In genomic region chr5:96637191-96637590, GRCh38 we compare ENCODE assay signal across 14 cellular contexts. TPM values are rescaled to one million over a fixed set of nuclear protein-coding genes. Genes with fewer than 3 reads are reported as not detected.
DNase-seq lines count a peak whose midpoint lies in the region; ATAC-seq and TF ChIP-seq lines count a peak whose summit lies in the region.
"Had no signal": no experiment of that assay in that cellular context is flagged by ENCODE, and none has a peak within 500 bp of the region (broad histone marks: within the 10 kb centered on the region; RNA-seq: fewer than 3 reads in every experiment).

No MANE protein-coding gene starts in this region.

- H2BK120ac ChIP-seq in trophoblast cell (ENCODE audit: insufficient read depth, low read length, poor library complexity), result no peak overlapping the region

- no peak overlapping the region for H3K9ac ChIP-seq in trophoblast cell (ENCODE audit: low read length)
- H3K9ac ChIP-seq: BLaER1 treated with 17β-estradiol and CSF1 and Interleukin-3, amounts not matched to agents 10 nM and 100 nM had no signal

- peaks cover 5% of the 10 kb centered on the region for H3K9me3 ChIP-seq in PC-9 (ENCODE audit: insufficient read depth, low read depth)
- H3K9me3 ChIP-seq in trophoblast cell (ENCODE audit: insufficient read depth, low read depth, low read length), result no peaks in the 10 kb centered on the region
- H3K9me3 ChIP-seq: BLaER1 treated with 17β-estradiol and CSF1 and Interleukin-3, amounts not matched to agents 10 nM and 100 nM; HAP-1 had no signal

- intact Hi-C loops in PC-9 (cut with micrococcal nuclease; ENCODE audit: unreplicated experiment), result no loop called here

- TF ChIP-seq EP300 in Ishikawa (IDR thresholded peaks at IDR 0.05; ENCODE audit: borderline replicate concordance), result peak; percentile 42; the same call in 1 of the 2 replicates

- no peak overlapping the region for H2AFZ ChIP-seq in PC-9
- H2AFZ ChIP-seq in trophoblast cell (ENCODE audit: insufficient read depth, low read length, poor library complexity), result no peak overlapping the region

- H3K27ac Mint-ChIP-seq in activated CD8-positive, alpha-beta memory T cell treated with anti-CD3 and anti-CD28 coated beads, Interleukin-2, amount 10 ng/mL, durations not matched to agents 7 days and 5 days, result no peak overlapping the region
- H3K27ac Mint-ChIP-seq: CD4-positive, CD25-positive, alpha-beta regulatory T cell had no signal

- no CpG with 5 or more reads among the region's 1 CpG for WGBS in trophoblast cell (ENCODE audit: extremely low coverage, insufficient coverage, insufficient read length)

- H3K36me3 Mint-ChIP-seq in activated CD8-positive, alpha-beta memory T cell treated with anti-CD3 and anti-CD28 coated beads, Interleukin-2, amount 10 ng/mL, durations not matched to agents 7 days and 5 days, result no peaks in the 10 kb centered on the region
- H3K36me3 Mint-ChIP-seq: CD4-positive, CD25-positive, alpha-beta regulatory T cell had no signal

- no peak overlapping the region for H4K91ac ChIP-seq in trophoblast cell (ENCODE audit: low read depth, low read length)

- H2BK5ac ChIP-seq in trophoblast cell (ENCODE audit: low read depth, low read length, poor library complexity), result no peak overlapping the region

- H3K36me3 ChIP-seq in PC-9 (ENCODE audit: low read depth) (no peaks in the 10 kb centered on the region), trophoblast cell (ENCODE audit: control insufficient read depth in 1 of 2, insufficient read depth in 2 of 2, low read length in 2 of 2) (no peaks in the 10 kb centered on the region)
- H3K36me3 ChIP-seq: BLaER1 treated with 17β-estradiol and CSF1 and Interleukin-3, amounts not matched to agents 10 nM and 100 nM; HAP-1 had no signal

- ATAC-seq in activated CD8-positive, alpha-beta memory T cell treated with anti-CD3 and anti-CD28 coated beads, Interleukin-2, amount 10 ng/mL, durations not matched to agents 7 days and 5 days, result no peak

- no peak overlapping the region for H4K12ac ChIP-seq in trophoblast cell (ENCODE audit: low read depth, low read length)

- no peaks in the 10 kb centered on the region for H4K20me1 ChIP-seq in PC-9 (ENCODE audit: insufficient read depth)
- H4K20me1 ChIP-seq: BLaER1 treated with 17β-estradiol and CSF1 and Interleukin-3, amounts not matched to agents 10 nM and 100 nM had no signal

- H3K4me3 ChIP-seq in PC-9 (no peak overlapping the region), trophoblast cell (ENCODE audit: low read depth, low read length) (no peak overlapping the region)
- H3K4me3 ChIP-seq: BLaER1 treated with 17β-estradiol and CSF1 and Interleukin-3, amounts not matched to agents 10 nM and 100 nM; HAP-1 had no signal

- H2BK12ac ChIP-seq in trophoblast cell (ENCODE audit: low read length), result no peak overlapping the region

- no peak for TF ChIP-seq RAD21 in Ishikawa (IDR thresholded peaks at IDR 0.05; ENCODE audit: low read depth)

- no TSS peak for BruUV-seq in PC-9 (replicated peaks; lab: Mats Ljungman, UMichigan)

- H3K27ac ChIP-seq in PC-9, result peak overlapping the region; percentile 1; the same call in 1 of the 2 replicates
- H3K27ac ChIP-seq in trophoblast cell (ENCODE audit: low read depth, low read length), result peak overlapping the region; percentile 75
- H3K27ac ChIP-seq: BLaER1 treated with 17β-estradiol and CSF1 and Interleukin-3, amounts not matched to agents 10 nM and 100 nM had no signal

- peaks cover 21% of the 10 kb centered on the region for H3K79me1 ChIP-seq in trophoblast cell (ENCODE audit: low read length)

- H3K4me3 Mint-ChIP-seq in activated CD8-positive, alpha-beta memory T cell treated with anti-CD3 and anti-CD28 coated beads, Interleukin-2, amount 10 ng/mL, durations not matched to agents 7 days and 5 days, result no peak overlapping the region
- H3K4me3 Mint-ChIP-seq: CD4-positive, CD25-positive, alpha-beta regulatory T cell had no signal

- no peak overlapping the region for H4K8ac ChIP-seq in trophoblast cell (ENCODE audit: low read depth, low read length)

- H3K27me3 Mint-ChIP-seq in activated CD8-positive, alpha-beta memory T cell treated with anti-CD3 and anti-CD28 coated beads, Interleukin-2, amount 10 ng/mL, durations not matched to agents 7 days and 5 days, result peaks cover 33% of the 10 kb centered on the region

- POLR2A ChIA-PET in PC-9 (lab: Charles Lee; ENCODE audit: unreplicated experiment), result interaction anchor here (0.7 to 1.0 kb wide), 2 partner anchors 22 to 25 kb away, joined by 4 to 16 read pairs; partner anchors contain the start of gene CAST

- no peak overlapping the region for H3K18ac ChIP-seq in trophoblast cell (ENCODE audit: low read length)

- peaks cover 10% of the 10 kb centered on the region for H3F3A ChIP-seq in PC-9 (ENCODE audit: insufficient read depth, low read depth)

- DNase-seq in PC-9 (peak; percentile 16 to 84), islet precursor cell (peak; percentile 58), trophoblast cell (peak; percentile 54 to 92), NCI-H187 treated with DMSO at 0.1 percent for 48 hours (lab: John Stamatoyannopoulos, UW) (no peak), ecto neural progenitor cell (ENCODE audit: low spot score) (no peak), SHP77 (lab: John Stamatoyannopoulos, UW) (no peak)
- DNase-seq in activated CD8-positive, alpha-beta memory T cell treated with anti-CD3 and anti-CD28 coated beads, Interleukin-2, amount 10 ng/mL, durations not matched to agents 7 days and 5 days, result no peak
- DNase-seq: ACHN; Calu3; CD4-positive, CD25-positive, alpha-beta regulatory T cell; DMS 273 treated with DMSO at 0.1 percent for 48 hours had no signal

- H3K23ac ChIP-seq in trophoblast cell (ENCODE audit: low read length), result no peak overlapping the region

- no peaks in the 10 kb centered on the region for H3K27me3 ChIP-seq in PC-9 (ENCODE audit: insufficient read depth, low read depth)
- H3K27me3 ChIP-seq in trophoblast cell (ENCODE audit: insufficient read depth, low read length), result no peaks in the 10 kb centered on the region

- H3K4ac ChIP-seq in trophoblast cell (ENCODE audit: low read depth, low read length), result no peak overlapping the region

- no peaks in the 10 kb centered on the region for H3K9me3 Mint-ChIP-seq in activated CD8-positive, alpha-beta memory T cell treated with anti-CD3 and anti-CD28 coated beads, Interleukin-2, amount 10 ng/mL, durations not matched to agents 7 days and 5 days (ENCODE audit: low read depth)
- H3K9me3 Mint-ChIP-seq: CD4-positive, CD25-positive, alpha-beta regulatory T cell had no signal

- no peaks in the 10 kb centered on the region for H3K79me2 ChIP-seq in PC-9 (ENCODE audit: low read depth)
- H3K79me2 ChIP-seq in trophoblast cell (ENCODE audit: control insufficient read depth, insufficient read depth, low read length, poor library complexity), result no peaks in the 10 kb centered on the region

- H3K9me2 ChIP-seq in PC-9 (ENCODE audit: insufficient read depth), result no peaks in the 10 kb centered on the region

- H3K4me1 ChIP-seq in PC-9 (replicated peaks; ENCODE audit: insufficient read depth) (peaks cover 41% of the 10 kb centered on the region), trophoblast cell (ENCODE audit: control insufficient read depth in 1 of 2, insufficient read depth in 2 of 2, low read length in 2 of 2) (peaks cover 8% of the 10 kb centered on the region in 2 experiments)
- H3K4me1 ChIP-seq: HAP-1 had no signal

- H3K4me2 ChIP-seq in PC-9 (peak overlapping the region; percentile 21), trophoblast cell (ENCODE audit: low read length) (peak overlapping the region; percentile 36)
- H3K4me2 ChIP-seq: BLaER1 treated with 17β-estradiol and CSF1 and Interleukin-3, amounts not matched to agents 10 nM and 100 nM had no signal

- no peak overlapping the region for H2AK5ac ChIP-seq in trophoblast cell (ENCODE audit: low read length)

- no peak for TF ChIP-seq CTCF in PC-9 (conservative IDR thresholded peaks at IDR 0.05)

- CTCF ChIA-PET in PC-9 (lab: Charles Lee), result no interaction called here
- CTCF ChIA-PET in activated CD8-positive, alpha-beta memory T cell treated with anti-CD3 and anti-CD28 coated beads, Interleukin-2, amount 10 ng/mL, durations not matched to agents 7 days and 5 days (lab: Charles Lee), result interaction anchor here (0.9 kb wide), 1 partner anchor 36 kb away, joined by 4 read pairs; no protein-coding TSS in a partner anchor

- peaks cover 7% of the 10 kb centered on the region for H3K4me1 Mint-ChIP-seq in activated CD8-positive, alpha-beta memory T cell treated with anti-CD3 and anti-CD28 coated beads, Interleukin-2, amount 10 ng/mL, durations not matched to agents 7 days and 5 days

- H3K14ac ChIP-seq in trophoblast cell (ENCODE audit: low read length), result no peak overlapping the region

TF ChIP-seq in Ishikawa, 13 proteins besides CTCF, POLR2A, EP300 and RAD21 (continues in another document):
- TF ChIP-seq FOXM1 (IDR thresholded peaks at IDR 0.05; ENCODE audit: borderline replicate concordance, low read depth) (peak; percentile 34; the same call in 1 of the 2 replicates), REST (IDR thresholded peaks at IDR 0.05; ENCODE audit: low read depth) (no peak), YY1 (IDR thresholded peaks at IDR 0.05; ENCODE audit: low read depth) (0 out of 2 replicates have a peak, but pooled peaks have one; percentile 53), TCF12 (IDR thresholded peaks at IDR 0.05; ENCODE audit: low read depth) (peak; percentile 53; the same call in 1 of the 2 replicates)

RNA-seq across cellular contexts. Expression of gene CAST, which starts 25.0 kb away (rescaled TPM):
- total RNA-seq in PC-9 (2021), result 234 and 289 TPM in 2 replicates
- polyA plus RNA-seq in trophoblast cell (2013), result 174 and 186 TPM in 2 replicates
- total RNA-seq in activated CD8-positive, alpha-beta memory T cell treated with anti-CD3 and anti-CD28 coated beads, Interleukin-2, amount 10 ng/mL, durations not matched to agents 7 days and 5 days, result 100 to 1,000 TPM; 149 to 173 TPM

Comparison
In these comparisons a context has a peak if more than half of its experiments do, and no peak if none do; other contexts are left out.
1. DNase-seq: peak in PC-9 (2 of 2), islet precursor cell (single experiment) and trophoblast cell (2 of 2); none in NCI-H187 treated with DMSO at 0.1 percent for 48 hours (single experiment), activated CD8-positive, alpha-beta memory T cell treated with anti-CD3 and anti-CD28 coated beads, Interleukin-2, amount 10 ng/mL, durations not matched to agents 7 days and 5 days (single experiment), ecto neural progenitor cell (single experiment) and SHP77 (0 of 2).